8 cellular contexts compared by ENCODE assay signal in genomic region chr11:59556115-59556882, GRCh38. TPM values are rescaled to one million over a fixed set of nuclear protein-coding genes. Genes with fewer than 3 reads are reported as not detected.
DNase-seq lines count a peak whose midpoint lies in the region; ATAC-seq and TF ChIP-seq lines count a peak whose summit lies in the region.

No MANE protein-coding gene starts in this region.

- no peaks in the 10 kb centered on the region for H3K9me3 ChIP-seq in PC-9 (ENCODE audit: insufficient read depth, low read depth)
- no peaks in the 10 kb centered on the region for H3K9me3 ChIP-seq in osteoblast (ENCODE audit: low read depth, low read length)
- no peaks in the 10 kb centered on the region for H3K9me3 ChIP-seq in tibial artery

- no peaks in the 10 kb centered on the region for H3K36me3 ChIP-seq in PC-9 (ENCODE audit: low read depth)
- no peaks in the 10 kb centered on the region for H3K36me3 ChIP-seq in osteoblast (ENCODE audit: insufficient read depth, low read length)
- H3K36me3 ChIP-seq in tibial artery = no peaks in the 10 kb centered on the region

- H4K20me1 ChIP-seq in PC-9 (ENCODE audit: insufficient read depth) = peaks cover 4% of the 10 kb centered on the region; the same call in 1 of the 2 replicates
- no peaks in the 10 kb centered on the region for H4K20me1 ChIP-seq in osteoblast (ENCODE audit: insufficient read depth, low read length)

- H3K4me3 ChIP-seq in PC-9 = peak overlapping the region; percentile 62
- peak overlapping the region; percentile 51 for H3K4me3 ChIP-seq in fibroblast of villous mesenchyme (ENCODE audit: low read depth, low read length)
- H3K4me3 ChIP-seq in osteoblast (ENCODE audit: insufficient read depth, low read length) = peak overlapping the region; percentile 78
- peak overlapping the region; percentile 42 to 55 for H3K4me3 ChIP-seq in tibial artery

- H3K4me1 ChIP-seq in PC-9 (replicated peaks; ENCODE audit: insufficient read depth) (peaks cover 19% of the 10 kb centered on the region), osteoblast (ENCODE audit: insufficient read depth, low read length) (peaks cover 8% of the 10 kb centered on the region), tibial artery (peaks cover 0 to 36% (median 6%) of the 10 kb centered on the region in 4 donors)

- peak; percentile 25 for ATAC-seq in HG03432 (IDR thresholded peaks at IDR 0.05; ENCODE audit: unreplicated experiment)

- BruUV-seq in PC-9 (replicated peaks; lab: Mats Ljungman, UMichigan) = no TSS peak

- peak; percentile 73 for DNase-seq in DMS114 treated with DMSO at 0.1 percent for 48 hours (lab: John Stamatoyannopoulos, UW; ENCODE audit: unreplicated experiment)
- peak; percentile 64 to 70 for DNase-seq in PC-9
- DNase-seq in activated T-helper 1 cell treated with Interleukin-2 at 50 U/mL for 16 hours (ENCODE audit: low read depth) = peak; percentile 13
- DNase-seq in fibroblast of villous mesenchyme (ENCODE audit: low read depth) = peak; percentile 85
- DNase-seq in osteoblast (ENCODE audit: insufficient read length, low spot score, missing footprints) = peak; percentile 86
- peak; percentile 64 to 78 for DNase-seq in tibial artery
- no peak for DNase-seq in NCI-H2107 treated with DMSO at 0.1 percent for 48 hours (lab: John Stamatoyannopoulos, UW; ENCODE audit: unreplicated experiment)

- H2AFZ ChIP-seq in PC-9 (peak overlapping the region; percentile 90), osteoblast (ENCODE audit: low read length) (peak overlapping the region; percentile 89)

- TF ChIP-seq CTCF in PC-9 (conservative IDR thresholded peaks at IDR 0.05) (no peak), fibroblast of villous mesenchyme (IDR thresholded peaks at IDR 0.05; ENCODE audit: insufficient read depth, low read depth, low read length) (no peak), osteoblast (IDR thresholded peaks at IDR 0.05; ENCODE audit: extremely low read depth, low read depth, low read length) (no peak), tibial artery (IDR thresholded peaks at IDR 0.05) (no peak)

- H3K4me2 ChIP-seq in PC-9 (peak overlapping the region; percentile 82), osteoblast (ENCODE audit: insufficient read depth, low read length) (peak overlapping the region; percentile 86)

- H3K79me2 ChIP-seq in PC-9 (ENCODE audit: low read depth) (no peaks in the 10 kb centered on the region), osteoblast (ENCODE audit: insufficient read depth, low read length) (no peaks in the 10 kb centered on the region)

- CTCF ChIA-PET in PC-9 (lab: Charles Lee) = no interaction called here

- peak overlapping the region; percentile 82 for H3K27ac ChIP-seq in PC-9
- H3K27ac ChIP-seq in osteoblast (ENCODE audit: low read depth, low read length) = peak overlapping the region; percentile 58
- H3K27ac ChIP-seq in tibial artery = peak overlapping the region; percentile 58 to 59

- POLR2A ChIA-PET in PC-9 (lab: Charles Lee; ENCODE audit: unreplicated experiment) = no interaction called here

- H3F3A ChIP-seq in PC-9 (ENCODE audit: insufficient read depth, low read depth) = peaks cover 57% of the 10 kb centered on the region

- intact Hi-C loops in PC-9 (cut with micrococcal nuclease; ENCODE audit: unreplicated experiment) (loop anchor here (10.0 kb wide), 1 partner anchor 1781 kb away; no protein-coding TSS in a partner anchor), tibial artery (cut with DNase I; ENCODE audit: low total_unique reads) (no loop called here)

- H3K27me3 ChIP-seq in PC-9 (ENCODE audit: insufficient read depth, low read depth) (no peaks in the 10 kb centered on the region), osteoblast (ENCODE audit: insufficient read depth, low read length) (no peaks in the 10 kb centered on the region), tibial artery (no peaks in the 10 kb centered on the region)

- no peaks in the 10 kb centered on the region for H3K9me2 ChIP-seq in PC-9 (ENCODE audit: insufficient read depth)

RNA-seq across cellular contexts. Expression of gene OR4D9, which starts 45.0 kb away (rescaled TPM):
- total RNA-seq in PC-9 (2021) = not detected in 2 replicates
- total RNA-seq in fibroblast of villous mesenchyme = under 0.01 TPM in 1 of 2 replicates, not detected in the other
- total RNA-seq in osteoblast = not detected in 2 replicates

RNA-seq across cellular contexts. Expression of gene OR4D11, which starts 52.9 kb away (rescaled TPM):
- total RNA-seq in PC-9 (2021) (not detected in 2 replicates), fibroblast of villous mesenchyme (not detected in 2 replicates), osteoblast (not detected in 2 replicates)

RNA-seq across cellular contexts. Expression of gene OSBP, which starts 59.3 kb away (rescaled TPM):
- total RNA-seq in PC-9 (2021) = 40.4 and 49.7 TPM in 2 replicates
- total RNA-seq in fibroblast of villous mesenchyme = 34.8 and 44.0 TPM in 2 replicates
- total RNA-seq in osteoblast = 35.1 and 35.9 TPM in 2 replicates
